15 cellular contexts compared by ENCODE assay signal in genomic region chr3:194130211-194130610, GRCh38. TPM values are rescaled to one million over a fixed set of nuclear protein-coding genes. Genes with fewer than 3 reads are reported as not detected.
DNase-seq lines count a peak whose midpoint lies in the region; ATAC-seq and TF ChIP-seq lines count a peak whose summit lies in the region.
"Had no signal": no experiment of that assay in that cellular context is flagged by ENCODE, and none has a peak within 500 bp of the region (broad histone marks: within the 10 kb centered on the region; RNA-seq: fewer than 3 reads in every experiment).

No MANE protein-coding gene starts in this region.

- H3K4me1 ChIP-seq in Caco-2 (peaks cover 62% of the 10 kb centered on the region), hepatocyte (ENCODE audit: insufficient read depth) (peaks cover 41% of the 10 kb centered on the region), esophagus squamous epithelium (peaks cover 13 to 61% (median 32%) of the 10 kb centered on the region in 3 donors)

- H3K4me3 Mint-ChIP-seq in Caco-2 (ENCODE audit: unreplicated experiment) (peak overlapping the region; percentile 91), nephron progenitor cell (peak overlapping the region; percentile 37), immature natural killer cell (no peak overlapping the region)
- H3K4me3 Mint-ChIP-seq: CD8-positive, alpha-beta T cell had no signal

- 55% methylated on average over 3 of the region's 3 CpGs for WGBS in hepatocyte (ENCODE audit: low lambda C conversion rate, missing lambda C conversion rate)
- WGBS in esophagus squamous epithelium, 2 donors: 61 to 66% methylated on average over 3 of the region's 3 CpGs

- H3K36me3 ChIP-seq in Caco-2 (ENCODE audit: control insufficient read depth, insufficient read depth, low read length) (no peaks in the 10 kb centered on the region), hepatocyte (replicated peaks; ENCODE audit: insufficient read depth, low read depth) (no peaks in the 10 kb centered on the region), esophagus squamous epithelium (no peaks in the 10 kb centered on the region)
- H3K36me3 ChIP-seq: ovary had no signal

- H3K27ac Mint-ChIP-seq in Caco-2 (ENCODE audit: unreplicated experiment) (peak overlapping the region; percentile 95), nephron progenitor cell (no peak overlapping the region), immature natural killer cell (no peak overlapping the region)
- H3K27ac Mint-ChIP-seq: activated CD4-positive, alpha-beta T cell treated with anti-CD3 and anti-CD28 coated beads, Interleukin-2, amount 10 ng/mL, durations not matched to agents 7 days and 5 days; CD8-positive, alpha-beta T cell; T-cell had no signal

- H3K4me3 ChIP-seq in Caco-2 (ENCODE audit: low read depth, low read length) (peak overlapping the region; percentile 58), hepatocyte (peak overlapping the region; percentile 2), esophagus squamous epithelium (no peak overlapping the region)
- H3K4me3 ChIP-seq: ovary had no signal

- H3K9me3 Mint-ChIP-seq in Caco-2 (ENCODE audit: unreplicated experiment) (no peaks in the 10 kb centered on the region), nephron progenitor cell (no peaks in the 10 kb centered on the region), immature natural killer cell (peaks cover 0 to 2% (median 0%) of the 10 kb centered on the region in 6 donors)
- H3K9me3 Mint-ChIP-seq: activated CD4-positive, alpha-beta T cell treated with anti-CD3 and anti-CD28 coated beads, Interleukin-2, amount 10 ng/mL, durations not matched to agents 7 days and 5 days; CD8-positive, alpha-beta T cell; T-cell had no signal

- no peak for TF ChIP-seq POLR2A in esophagus squamous epithelium (IDR thresholded peaks at IDR 0.05)

- ATAC-seq in GM19467 (IDR thresholded peaks at IDR 0.05; ENCODE audit: unreplicated experiment): no peak
- ATAC-seq: CD8-positive, alpha-beta T cell; T-cell had no signal

- H2AFZ ChIP-seq in hepatocyte: no peak overlapping the region

- no peaks in the 10 kb centered on the region for H3K9me2 ChIP-seq in hepatocyte (replicated peaks; ENCODE audit: insufficient read depth)

- H3K27ac ChIP-seq in hepatocyte (peak overlapping the region; percentile 96), esophagus squamous epithelium (no peak overlapping the region)
- H3K27ac ChIP-seq: ovary had no signal

- CTCF ChIA-PET in Caco-2 (lab: Charles Lee): interaction anchor here (0.6 to 2.2 kb wide), 4 partner anchors 29 to 350 kb away, joined by 3 to 15 read pairs (median 10); no protein-coding TSS in a partner anchor

- H3K36me3 Mint-ChIP-seq in Caco-2 (ENCODE audit: insufficient read depth, unreplicated experiment) (peaks cover 45% of the 10 kb centered on the region), nephron progenitor cell (ENCODE audit: low read depth) (no peaks in the 10 kb centered on the region), immature natural killer cell (no peaks in the 10 kb centered on the region)
- H3K36me3 Mint-ChIP-seq: T-cell had no signal

- H3K4me1 Mint-ChIP-seq in Caco-2 (ENCODE audit: low read depth, unreplicated experiment): peaks cover 48% of the 10 kb centered on the region
- peaks cover 56% of the 10 kb centered on the region for H3K4me1 Mint-ChIP-seq in nephron progenitor cell
- H3K4me1 Mint-ChIP-seq in immature natural killer cell: peaks cover 5 to 8% of the 10 kb centered on the region in 2 donors

- H3K4me2 ChIP-seq in hepatocyte: peak overlapping the region; percentile 75

- intact Hi-C loops in Caco-2 (cut with micrococcal nuclease; ENCODE audit: unreplicated experiment): loop anchor here (2.0 kb wide), 1 partner anchor 385 kb away; no protein-coding TSS in a partner anchor
- intact Hi-C loops in esophagus squamous epithelium (cut with DNase I): loop anchor here (10.0 kb wide), 1 partner anchor 345 kb away; no protein-coding TSS in a partner anchor

- no peaks in the 10 kb centered on the region for H3K79me2 ChIP-seq in hepatocyte

- POLR2A ChIA-PET in Caco-2 (lab: Charles Lee): interaction anchor here (0.5 to 2.4 kb wide), 9 partner anchors 9 to 349 kb away, joined by 4 to 21 read pairs (median 14); no protein-coding TSS in a partner anchor

- H4K20me1 ChIP-seq in hepatocyte (ENCODE audit: insufficient read depth, poor library complexity, severe bottlenecking): no peaks in the 10 kb centered on the region

- DNase-seq in Caco-2 (no peak), NCI-H524 treated with DMSO at 0.1 percent for 48 hours (lab: John Stamatoyannopoulos, UW) (peak; percentile 44), hepatocyte (ENCODE audit: low spot score) (no peak), nephron progenitor cell (no peak), NCI-H2029 (lab: John Stamatoyannopoulos, UW) (no peak), esophagus squamous epithelium (lab: John Stamatoyannopoulos, UW) (no peak), immature natural killer cell (no peak)
- DNase-seq: activated CD4-positive, alpha-beta T cell treated with anti-CD3 and anti-CD28 coated beads, Interleukin-2, amount 10 ng/mL, durations not matched to agents 7 days and 5 days; activated CD8-positive, alpha-beta memory T cell treated with anti-CD3 and anti-CD28 coated beads, Interleukin-2, amount 50 U/mL, for 48 hours; activated naive CD4-positive, alpha-beta T cell; CD8-positive, alpha-beta T cell; Kasumi-1; T-cell had no signal

- no peaks in the 10 kb centered on the region for H3K27me3 ChIP-seq in Caco-2 (replicated peaks; ENCODE audit: control insufficient read depth, insufficient read depth, low read length)
- no peaks in the 10 kb centered on the region for H3K27me3 ChIP-seq in hepatocyte
- H3K27me3 ChIP-seq in esophagus squamous epithelium: peaks cover 0 to 18% (median 0%) of the 10 kb centered on the region in 4 donors
- H3K27me3 ChIP-seq: ovary had no signal

- no peaks in the 10 kb centered on the region for H3K27me3 Mint-ChIP-seq in Caco-2 (ENCODE audit: insufficient read depth, unreplicated experiment)
- H3K27me3 Mint-ChIP-seq in nephron progenitor cell (ENCODE audit: low read depth, poor library complexity): peaks cover 43% of the 10 kb centered on the region
- peaks cover 30 to 46% (median 31%) of the 10 kb centered on the region in 3 donors for H3K27me3 Mint-ChIP-seq in immature natural killer cell (ENCODE audit: low read depth in 3 of 3)

- no TSS peak for BruUV-seq in Caco-2 (replicated peaks; lab: Mats Ljungman, UMichigan)

- H3K9me3 ChIP-seq in Caco-2 (no peaks in the 10 kb centered on the region), hepatocyte (ENCODE audit: low read depth) (no peaks in the 10 kb centered on the region), esophagus squamous epithelium (no peaks in the 10 kb centered on the region)
- H3K9me3 ChIP-seq: ovary had no signal

- TF ChIP-seq CTCF in Caco-2 (IDR thresholded peaks at IDR 0.05; ENCODE audit: insufficient read depth in 1 of 2, low read depth in 1 of 2, low read length in 1 of 2, severe bottlenecking in 1 of 2, unreplicated experiment in 1 of 2) (no peak), hepatocyte (IDR thresholded peaks at IDR 0.05; ENCODE audit: poor library complexity) (no peak), nephron progenitor cell (IDR thresholded peaks at IDR 0.05) (no peak), esophagus squamous epithelium (IDR thresholded peaks at IDR 0.05) (no peak)

RNA-seq across cellular contexts. Expression of gene HES1, which starts 5.7 kb away (rescaled TPM):
- total RNA-seq in Caco-2 (2022) (123 and 128 TPM in 2 replicates), hepatocyte (132 and 136 TPM in 2 replicates), esophagus squamous epithelium (10 to 100 TPM; 38.6 to 92.1 (median 75.4) TPM)
- polyA plus RNA-seq in hepatocyte (131 and 142 TPM in 2 replicates), immature natural killer cell (not detected)

Comparison
In these comparisons a context has a peak if more than half of its experiments do, and no peak if none do; other contexts are left out.
1. H3K4me3 ChIP-seq: peak in Caco-2 (single experiment) and hepatocyte (single experiment); none in esophagus squamous epithelium (0 of 4).
2. H3K4me3 Mint-ChIP-seq: peak in Caco-2 (single experiment) and nephron progenitor cell (single experiment); none in immature natural killer cell (0 of 5).